In the genomic region with DNA sequence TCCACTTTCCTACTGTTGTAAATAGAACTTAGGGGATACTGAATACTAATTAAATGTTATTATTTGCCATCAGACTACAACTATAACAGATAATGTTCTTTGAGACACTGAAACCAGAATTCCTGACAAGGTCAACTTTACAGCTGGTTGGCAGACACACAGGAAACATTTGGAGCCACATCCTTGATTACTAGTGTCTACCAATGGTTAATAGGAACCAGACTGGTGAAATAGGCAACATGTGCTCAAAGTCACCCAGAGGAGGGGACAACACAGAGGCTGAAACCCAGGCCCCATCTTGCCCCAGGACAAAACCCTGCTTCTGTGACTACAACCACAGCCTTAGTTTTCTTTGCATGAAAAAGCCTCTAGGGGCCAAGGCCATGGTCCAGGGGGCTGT, we compare ENCODE assay signal across 14 cellular contexts. TPM values are rescaled to one million over a fixed set of nuclear protein-coding genes. Genes with fewer than 3 reads are reported as not detected.
DNase-seq lines count a peak whose midpoint lies in the region; ATAC-seq and TF ChIP-seq lines count a peak whose summit lies in the region.
"Had no signal": no experiment of that assay in that cellular context is flagged by ENCODE, and none has a peak within 500 bp of the region (broad histone marks: within the 10 kb centered on the region; RNA-seq: fewer than 3 reads in every experiment).

No MANE protein-coding gene starts in this region.

- H3K27me3 ChIP-seq in mesendoderm (ENCODE audit: insufficient read depth, low read length, poor library complexity), result no peaks in the 10 kb centered on the region
- H3K27me3 ChIP-seq: heart right ventricle had no signal

- H3K36me3 Mint-ChIP-seq in HFFc6 (ENCODE audit: low read depth) (peaks cover 10% of the 10 kb centered on the region; the same call in 1 of the 2 replicates), natural killer cell (no peaks in the 10 kb centered on the region)
- H3K36me3 Mint-ChIP-seq in activated naive CD8-positive, alpha-beta T cell treated with anti-CD3 and anti-CD28 coated beads, Interleukin-2, amount 10 ng/mL, durations not matched to agents 7 days and 5 days, result peaks cover 3% of the 10 kb centered on the region

- no peak for ATAC-seq in activated naive CD8-positive, alpha-beta T cell treated with anti-CD3 and anti-CD28 coated beads, Interleukin-2, amount 10 ng/mL, durations not matched to agents 7 days and 5 days (ENCODE audit: low read depth)
- ATAC-seq in HG02678 (IDR thresholded peaks at IDR 0.05; ENCODE audit: unreplicated experiment) (no peak), natural killer cell (no peak), HG03520 (IDR thresholded peaks at IDR 0.05; ENCODE audit: unreplicated experiment) (no peak)
- ATAC-seq: heart right ventricle had no signal

- H4K5ac ChIP-seq in mesendoderm (ENCODE audit: low read length), result no peak overlapping the region

- peak overlapping the region; percentile 7 for H3K4me3 Mint-ChIP-seq in HFFc6
- peak overlapping the region; percentile 40 for H3K4me3 Mint-ChIP-seq in activated naive CD8-positive, alpha-beta T cell treated with anti-CD3 and anti-CD28 coated beads, Interleukin-2, amount 10 ng/mL, durations not matched to agents 7 days and 5 days
- no peak overlapping the region for H3K4me3 Mint-ChIP-seq in natural killer cell

- peak; percentile 24 for DNase-seq in AG08395 (ENCODE audit: low spot score)
- DNase-seq in HFFc6, result no peak
- no peak for DNase-seq in activated naive CD8-positive, alpha-beta T cell treated with anti-CD3 and anti-CD28 coated beads, Interleukin-2, amount 10 ng/mL, durations not matched to agents 7 days and 5 days
- no peak for DNase-seq in mesendoderm
- no peak for DNase-seq in caudate nucleus (lab: John Stamatoyannopoulos, UW)
- no peak for DNase-seq in natural killer cell
- DNase-seq: C1 segment of cervical spinal cord, heart right ventricle, NCI-H187 treated with DMSO at 0.1 percent for 48 hours, NCI-H510A, SW 1271 had no signal

- no peaks in the 10 kb centered on the region for H3K79me1 ChIP-seq in mesendoderm (ENCODE audit: low read length)

- no peak overlapping the region for H2BK5ac ChIP-seq in mesendoderm (ENCODE audit: low read length)

- no peak overlapping the region for H4K8ac ChIP-seq in mesendoderm (ENCODE audit: low read depth, low read length)

- H3K4me1 ChIP-seq in mesendoderm (ENCODE audit: control insufficient read depth, low read depth, low read length), result peaks cover 2% of the 10 kb centered on the region
- H3K4me1 ChIP-seq: prostate gland had no signal

- H3K18ac ChIP-seq in mesendoderm (ENCODE audit: low read length), result peak overlapping the region; percentile 15

- intact Hi-C loops in natural killer cell (cut with micrococcal nuclease), result no loop called here

- H3K4me1 Mint-ChIP-seq in HFFc6 (ENCODE audit: low read depth) (peaks cover 78% of the 10 kb centered on the region), natural killer cell (peaks cover 0 to 10% of the 10 kb centered on the region in 2 donors)
- peaks cover 49% of the 10 kb centered on the region for H3K4me1 Mint-ChIP-seq in activated naive CD8-positive, alpha-beta T cell treated with anti-CD3 and anti-CD28 coated beads, Interleukin-2, amount 10 ng/mL, durations not matched to agents 7 days and 5 days

- H3K4me2 ChIP-seq in mesendoderm (ENCODE audit: low read length), result no peak overlapping the region

- H3K9ac ChIP-seq in mesendoderm (ENCODE audit: low read length), result no peak overlapping the region

- H3K9me3 Mint-ChIP-seq in HFFc6 (peaks cover 7% of the 10 kb centered on the region; the same call in 1 of the 2 replicates), natural killer cell (no peaks in the 10 kb centered on the region)
- no peaks in the 10 kb centered on the region for H3K9me3 Mint-ChIP-seq in activated naive CD8-positive, alpha-beta T cell treated with anti-CD3 and anti-CD28 coated beads, Interleukin-2, amount 10 ng/mL, durations not matched to agents 7 days and 5 days

- POLR2A ChIA-PET in activated naive CD8-positive, alpha-beta T cell treated with anti-CD3 and anti-CD28 coated beads, Interleukin-2, amount 10 ng/mL, durations not matched to agents 7 days and 5 days (lab: Charles Lee), result interaction anchor here (0.6 to 2.4 kb wide), 3 partner anchors 49 to 276 kb away, joined by 3 to 14 read pairs (median 6); a partner anchor contains a TSS

- no peaks in the 10 kb centered on the region for H3K79me2 ChIP-seq in mesendoderm (ENCODE audit: control insufficient read depth, insufficient read depth, low read length)

- H3K27ac ChIP-seq in mesendoderm (ENCODE audit: low read depth, low read length), result no peak overlapping the region
- H3K27ac ChIP-seq in caudate nucleus (ENCODE audit: low read depth, low read length), result no peak overlapping the region
- H3K27ac ChIP-seq: prostate gland had no signal

- peak overlapping the region; percentile 94 for H3K27ac Mint-ChIP-seq in HFFc6
- H3K27ac Mint-ChIP-seq in activated naive CD8-positive, alpha-beta T cell treated with anti-CD3 and anti-CD28 coated beads, Interleukin-2, amount 10 ng/mL, durations not matched to agents 7 days and 5 days, result peak overlapping the region; percentile 78
- H3K27ac Mint-ChIP-seq in natural killer cell, result no peak overlapping the region

- TF ChIP-seq CTCF in HFFc6 (IDR thresholded peaks at IDR 0.05) (no peak), natural killer cell (IDR thresholded peaks at IDR 0.05) (no peak)

- H2BK120ac ChIP-seq in mesendoderm (ENCODE audit: low read depth, low read length), result no peak overlapping the region

- no peak overlapping the region for H3K4me3 ChIP-seq in mesendoderm (ENCODE audit: low read length)
- H3K4me3 ChIP-seq: heart right ventricle, prostate gland had no signal

- H2AK5ac ChIP-seq in mesendoderm (ENCODE audit: low read length), result no peak overlapping the region

- no peaks in the 10 kb centered on the region; the same call in 1 of the 2 replicates for H3K27me3 Mint-ChIP-seq in HFFc6 (ENCODE audit: insufficient read depth)
- no peaks in the 10 kb centered on the region for H3K27me3 Mint-ChIP-seq in activated naive CD8-positive, alpha-beta T cell treated with anti-CD3 and anti-CD28 coated beads, Interleukin-2, amount 10 ng/mL, durations not matched to agents 7 days and 5 days
- peaks cover 0 to 7% of the 10 kb centered on the region in 2 donors for H3K27me3 Mint-ChIP-seq in natural killer cell (ENCODE audit: low read depth in 2 of 2)

- no peak overlapping the region for H2BK15ac ChIP-seq in mesendoderm (replicated peaks; ENCODE audit: low read depth)

- no peaks in the 10 kb centered on the region for H3K36me3 ChIP-seq in mesendoderm (ENCODE audit: control insufficient read depth, insufficient read depth, low read length)
- H3K36me3 ChIP-seq: heart right ventricle, prostate gland had no signal

- no peak overlapping the region for H3K4ac ChIP-seq in mesendoderm (ENCODE audit: low read depth, low read length)

- no peak overlapping the region for H3K23ac ChIP-seq in mesendoderm (ENCODE audit: low read length)

- H3K56ac ChIP-seq in mesendoderm (ENCODE audit: low read length), result no peak overlapping the region

RNA-seq across cellular contexts. Expression of a gene that starts 47.8 kb away (rescaled TPM):
- total RNA-seq in HFFc6 (2021; fragmentation: NEBNext Ultra II Directional; extraction: Animal tissue kit (Norgen Biotek cat#: 25700)), result 100 to 1,000 TPM; 263 to 375 (median 316) TPM
- 10 to 100 TPM; 26.8 to 30.7 TPM for total RNA-seq in activated naive CD8-positive, alpha-beta T cell treated with anti-CD3 and anti-CD28 coated beads, Interleukin-2, amount 10 ng/mL, durations not matched to agents 7 days and 5 days
- 0.62 TPM for polyA plus RNA-seq in mesendoderm (2013, experiment 1 of 2)
- 0.50 TPM for polyA plus RNA-seq in mesendoderm (2013, experiment 2 of 2)
- total RNA-seq in natural killer cell, result under 1 TPM in 2 of 3 donors, not detected in 1; 0.57 to 0.70 TPM

Comparison
In these comparisons a context has a peak if more than half of its experiments do, and no peak if none do; other contexts are left out.
1. H3K27ac Mint-ChIP-seq: peak in HFFc6 (single experiment) and activated naive CD8-positive, alpha-beta T cell treated with anti-CD3 and anti-CD28 coated beads, Interleukin-2, amount 10 ng/mL, durations not matched to agents 7 days and 5 days (single experiment); none in natural killer cell (0 of 2).
2. RNA of a gene that starts 47.8 kb away (total RNA-seq): 263 to 375 TPM in HFFc6 and 26.8 to 30.7 TPM in activated naive CD8-positive, alpha-beta T cell treated with anti-CD3 and anti-CD28 coated beads, Interleukin-2, amount 10 ng/mL, durations not matched to agents 7 days and 5 days; 0.57 to 0.70 TPM in natural killer cell; every median in the first group is over 10 times any median in the second.